In the genomic region with DNA sequence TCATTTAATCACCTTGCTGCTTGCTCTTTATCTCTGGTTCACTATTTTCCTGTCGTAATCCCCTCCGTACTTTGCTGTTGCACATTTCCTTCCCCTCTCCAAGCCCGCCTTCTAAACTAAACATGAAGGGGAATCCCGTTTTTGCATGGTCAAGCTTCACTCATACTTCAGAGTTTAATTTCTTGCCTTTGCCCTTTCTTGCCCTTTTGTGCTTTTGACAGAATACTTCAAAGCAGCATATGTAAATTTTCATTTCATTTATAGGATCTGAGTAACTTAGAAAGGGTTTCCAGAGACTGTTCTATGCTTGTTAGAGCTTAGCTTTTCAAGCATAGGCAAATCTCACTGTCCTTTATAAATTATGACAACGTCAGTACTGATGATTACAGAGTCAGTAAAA, we compare ENCODE assay signal across 11 cellular contexts. TPM values are rescaled to one million over a fixed set of nuclear protein-coding genes. Genes with fewer than 3 reads are reported as not detected.
DNase-seq lines count a peak whose midpoint lies in the region; ATAC-seq and TF ChIP-seq lines count a peak whose summit lies in the region.
"Had no signal": no experiment of that assay in that cellular context is flagged by ENCODE, and none has a peak within 500 bp of the region (broad histone marks: within the 10 kb centered on the region; RNA-seq: fewer than 3 reads in every experiment).

No MANE protein-coding gene starts in this region.

- peaks cover 0 to 10% (median 3%) of the 10 kb centered on the region in 7 donors for H3K9me3 Mint-ChIP-seq in naive B cell

- DNase-seq in NB4 (ENCODE audit: low read depth) (peak; percentile 34), naive B cell (no peak), NCI-H2029 (lab: John Stamatoyannopoulos, UW) (no peak), activated T-cell treated with anti-CD3 and anti-CD28 coated beads for 4 hours (no peak), kidney glomerular epithelial cell (lab: John Stamatoyannopoulos, UW) (no peak), sciatic nerve (ENCODE audit: low spot score) (no peak)
- DNase-seq: activated CD8-positive, alpha-beta memory T cell treated with anti-CD3 and anti-CD28 coated beads, Interleukin-2, amount 50 U/mL, for 4 hours; NCI-H1694 had no signal

- peaks cover 5 to 18% (median 14%) of the 10 kb centered on the region in 3 donors for H3K4me1 Mint-ChIP-seq in naive B cell

- ATAC-seq in GM18867 (IDR thresholded peaks at IDR 0.05; ENCODE audit: unreplicated experiment) (peak; percentile 73), HG02759 (IDR thresholded peaks at IDR 0.05; ENCODE audit: unreplicated experiment) (peak; percentile 80), naive B cell (ENCODE audit: low read depth in 2 of 2) (peak; percentile 50 to 52), sciatic nerve (no peak)

- peaks cover 6 to 11% of the 10 kb centered on the region in 2 donors for H3K36me3 Mint-ChIP-seq in naive B cell

- no peak for TF ChIP-seq CTCF in NB4 (IDR thresholded peaks at IDR 0.05; ENCODE audit: low read depth, low read length)

- peak overlapping the region in 2 of 6 donors; percentile 10 to 51 for H3K27ac Mint-ChIP-seq in naive B cell

- H3K4me3 ChIP-seq in NB4 (ENCODE audit: low read depth, low read length), result no peak overlapping the region

- peak overlapping the region in 7 of 8 donors; percentile 0 to 71 (median 47) for H3K4me3 Mint-ChIP-seq in naive B cell

- no peak for TF ChIP-seq POLR2A in NB4 (IDR thresholded peaks at IDR 0.05; ENCODE audit: extremely low read depth, insufficient read length)

- H3K27me3 Mint-ChIP-seq in naive B cell, result no peaks in the 10 kb centered on the region

- intact Hi-C loops in sciatic nerve (cut with DNase I), result loop anchor here (2.0 kb wide), 1 partner anchor 69 kb away; no protein-coding TSS in a partner anchor

RNA-seq across cellular contexts. Expression of gene SPATA45, which starts 27.7 kb away (rescaled TPM):
- polyA plus RNA-seq in naive B cell (ENCODE audit: low read depth in 6 of 6), result not detected
- 0.80 TPM for total RNA-seq in sciatic nerve
- total RNA-seq: osteocyte had no signal

RNA-seq across cellular contexts. Expression of gene TATDN3, which starts 28.0 kb away (rescaled TPM):
- 10 to 100 TPM; 38.3 to 50.6 (median 41.9) TPM for polyA plus RNA-seq in naive B cell (ENCODE audit: low read depth in 6 of 6)
- 15.9 TPM for total RNA-seq in sciatic nerve

RNA-seq across cellular contexts. Expression of gene NSL1, which starts 28.1 kb away (rescaled TPM):
- 100 to 1,000 TPM in 1 of 6 donors, 10 to 100 TPM in 5; 72.1 to 103 (median 81.0) TPM for polyA plus RNA-seq in naive B cell (ENCODE audit: low read depth in 6 of 6)
- 38.1 TPM for total RNA-seq in sciatic nerve

RNA-seq across cellular contexts. Expression of gene FLVCR1, which starts 38.4 kb away (rescaled TPM):
- 1 to 10 TPM; 1.0 to 4.6 (median 2.5) TPM for polyA plus RNA-seq in naive B cell (ENCODE audit: low read depth in 6 of 6)
- 9.2 TPM for total RNA-seq in sciatic nerve
